In the genomic region with DNA sequence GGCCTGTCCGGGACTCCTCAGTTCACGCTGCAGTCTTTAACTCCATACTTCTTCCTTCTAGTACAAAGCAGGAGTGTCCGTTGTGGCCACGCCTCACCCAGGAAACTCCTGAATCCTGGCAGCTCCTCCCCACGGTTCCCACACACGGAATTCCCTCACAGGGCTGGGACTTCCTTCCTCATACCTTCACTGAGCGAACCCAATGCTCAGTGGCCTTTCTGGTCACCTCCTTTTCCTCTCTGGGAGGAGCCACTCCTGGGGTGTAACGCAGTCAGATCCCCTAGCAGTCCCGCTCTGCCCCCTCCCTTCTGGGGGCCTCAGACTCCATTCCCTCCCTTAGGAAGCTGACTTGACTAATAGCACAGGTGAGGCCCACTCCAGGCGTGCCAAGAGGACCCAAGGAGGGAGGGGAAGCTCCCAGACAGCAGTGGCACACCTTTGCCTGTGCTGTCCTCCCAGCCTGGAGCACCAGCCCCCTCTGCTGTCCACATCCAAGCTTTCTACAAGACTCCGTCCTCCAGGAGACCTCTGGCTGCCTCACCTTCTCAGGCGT, we compare ENCODE assay signal across 10 cellular contexts. TPM values are rescaled to one million over a fixed set of nuclear protein-coding genes. Genes with fewer than 3 reads are reported as not detected.
DNase-seq lines count a peak whose midpoint lies in the region; ATAC-seq, FAIRE-seq and TF ChIP-seq lines count a peak whose summit lies in the region.
"Had no signal": no experiment of that assay in that cellular context is flagged by ENCODE, and none has a peak within 500 bp of the region (broad histone marks: within the 10 kb centered on the region; RNA-seq: fewer than 3 reads in every experiment).

A gene (minus strand): TSS at position 75 of the 553 bp plus-strand sequence. CDS start 2,726 bp downstream, outside the sequence.

- H3K27ac ChIP-seq in coronary artery, result peak within 1 kb of the TSS in 1 of 2 donors; percentile 41

- TF ChIP-seq CTCF in D721Med (IDR thresholded peaks at IDR 0.05; ENCODE audit: insufficient read depth, missing control alignments) (peak; percentile 15), LNCaP clone FGC (IDR thresholded peaks at IDR 0.05; ENCODE audit: control insufficient read depth, extremely low read depth, insufficient read depth) (peak; percentile 87), coronary artery (IDR thresholded peaks at IDR 0.05) (no peak)

- no peak for FAIRE-seq in D721Med (lab: Jason Lieb, UNC)
- FAIRE-seq: frontal cortex had no signal

- DNase-seq in D721Med (ENCODE audit: insufficient read length, low spot score) (no peak), LNCaP clone FGC (ENCODE audit: low read depth) (peak; percentile 79), coronary artery (ENCODE audit: low spot score) (no peak), mucosa of gallbladder (ENCODE audit: low spot score) (peak; percentile 89)
- no peak for DNase-seq in stimulated activated CD4-positive, alpha-beta T cell treated with anti-CD3 and anti-CD28 coated beads, Interleukin-4, amount 100 ng/mL, for 4 hours
- DNase-seq in activated effector memory CD4-positive, alpha-beta T cell treated with Interleukin-2 at 50 U/mL for 16 hours, result no peak

- H3K4me3 ChIP-seq in LNCaP clone FGC (ENCODE audit: low read depth, low read length), result peak within 1 kb of the TSS; percentile 46
- H3K4me3 ChIP-seq in coronary artery, result peak within 1 kb of the TSS; percentile 25

- ATAC-seq in GM21723 (IDR thresholded peaks at IDR 0.05; ENCODE audit: unreplicated experiment), result no peak
- ATAC-seq in GM21786 (IDR thresholded peaks at IDR 0.05; ENCODE audit: unreplicated experiment), result no peak

RNA-seq across cellular contexts. Expression of the gene that starts here (rescaled TPM):
- total RNA-seq in mucosa of gallbladder, result 7.5 TPM
- total RNA-seq: activated CD8-positive, alpha-beta memory T cell treated with anti-CD3 and anti-CD28 coated beads for 36 hours had no signal

Comparison
In these comparisons a context has a peak if more than half of its experiments do, and no peak if none do; other contexts are left out.
1. DNase-seq: peak in LNCaP clone FGC (single experiment) and mucosa of gallbladder (single experiment); none in D721Med (single experiment), coronary artery (single experiment), stimulated activated CD4-positive, alpha-beta T cell treated with anti-CD3 and anti-CD28 coated beads, Interleukin-4, amount 100 ng/mL, for 4 hours (0 of 2) and activated effector memory CD4-positive, alpha-beta T cell treated with Interleukin-2 at 50 U/mL for 16 hours (single experiment).